In genomic region chr1:6790146-6790545, GRCh38 we compare ENCODE assay signal across 27 cellular contexts.
"Had no signal": no experiment of that assay in that cellular context is flagged by ENCODE, and none has a peak within 500 bp of the region (broad histone marks: within the 10 kb centered on the region; RNA-seq: fewer than 3 reads in every experiment).

No MANE protein-coding gene starts in this region.

- H3K27me3 ChIP-seq: dorsolateral prefrontal cortex, gastroesophageal sphincter, heart right ventricle, left lung, sigmoid colon, tibial nerve, upper lobe of left lung had no signal

- H3K4me3 ChIP-seq: dorsolateral prefrontal cortex, gastroesophageal sphincter, heart right ventricle, left lung, lower lobe of right lung, prostate gland, sigmoid colon, tibial nerve, upper lobe of left lung had no signal

- H3K36me3 ChIP-seq: left lung, prostate gland, sigmoid colon, thoracic aorta, tibial nerve had no signal

- FAIRE-seq: colon, islet of Langerhans, urothelium cell line had no signal

- DNase-seq: cerebellar nuclear complex; dorsolateral prefrontal cortex; effector CD4-positive, alpha-beta T cell; foreskin fibroblast; heart right ventricle; hippocampal formation; left cardiac atrium; left lung; lower lobe of right lung; naive thymus-derived CD8-positive, alpha-beta T cell; right cardiac atrium; sigmoid colon; stimulated activated CD4-positive, alpha-beta T cell treated with anti-CD3 and anti-CD28 coated beads, Interleukin-2, amount 100 ng/mL, for 24 hours; stimulated activated CD4-positive, alpha-beta T cell treated with anti-CD3 and anti-CD28 coated beads, Interleukin-4, amount 100 ng/mL, for 24 hours; stimulated activated naive CD8-positive, alpha-beta T cell treated with anti-CD3 and anti-CD28 coated beads, Interleukin-15, Interleukin-2, amounts not matched to agents 100 U/mL and 50 U/mL, for 24 hours; substantia nigra; upper lobe of left lung had no signal

- H3K27me3 Mint-ChIP-seq: naive thymus-derived CD8-positive, alpha-beta T cell; stimulated activated memory B cell treated with anti-CD40 and anti-IgM and Interleukin-4, amounts not matched to agents 10 μg/mL and 1 μg/mL and 100 μg/mL, for 72 hours had no signal

- H3K9me3 Mint-ChIP-seq: naive thymus-derived CD8-positive, alpha-beta T cell; stimulated activated memory B cell treated with anti-CD40 and anti-IgM and Interleukin-4, amounts not matched to agents 10 μg/mL and 1 μg/mL and 100 μg/mL, for 72 hours had no signal

- H3K4me3 Mint-ChIP-seq: stimulated activated memory B cell treated with anti-CD40 and anti-IgM and Interleukin-4, amounts not matched to agents 10 μg/mL and 1 μg/mL and 100 μg/mL, for 72 hours had no signal

- ATAC-seq: esophagus mucosa; gastroesophageal sphincter; heart right ventricle; left cardiac atrium; left lung; lower lobe of right lung; naive thymus-derived CD8-positive, alpha-beta T cell; right cardiac atrium; stimulated activated memory B cell treated with anti-CD40 and anti-IgM and Interleukin-4, amounts not matched to agents 10 μg/mL and 1 μg/mL and 100 μg/mL, for 72 hours; stimulated activated naive CD8-positive, alpha-beta T cell treated with anti-CD3 and anti-CD28 coated beads, Interleukin-15, Interleukin-2, amounts not matched to agents 100 U/mL and 50 U/mL, for 24 hours had no signal

- H3K9me3 ChIP-seq: gastroesophageal sphincter, heart right ventricle, left lung, lower lobe of right lung, prostate gland, sigmoid colon, thoracic aorta, tibial nerve, upper lobe of left lung had no signal

- H3K27ac ChIP-seq: epithelial cell of prostate, gastroesophageal sphincter, left lung, lower lobe of right lung, prostate gland, sigmoid colon, tibial nerve, upper lobe of left lung had no signal
